ENCODE assay signal across 10 cellular contexts in the genomic region with DNA sequence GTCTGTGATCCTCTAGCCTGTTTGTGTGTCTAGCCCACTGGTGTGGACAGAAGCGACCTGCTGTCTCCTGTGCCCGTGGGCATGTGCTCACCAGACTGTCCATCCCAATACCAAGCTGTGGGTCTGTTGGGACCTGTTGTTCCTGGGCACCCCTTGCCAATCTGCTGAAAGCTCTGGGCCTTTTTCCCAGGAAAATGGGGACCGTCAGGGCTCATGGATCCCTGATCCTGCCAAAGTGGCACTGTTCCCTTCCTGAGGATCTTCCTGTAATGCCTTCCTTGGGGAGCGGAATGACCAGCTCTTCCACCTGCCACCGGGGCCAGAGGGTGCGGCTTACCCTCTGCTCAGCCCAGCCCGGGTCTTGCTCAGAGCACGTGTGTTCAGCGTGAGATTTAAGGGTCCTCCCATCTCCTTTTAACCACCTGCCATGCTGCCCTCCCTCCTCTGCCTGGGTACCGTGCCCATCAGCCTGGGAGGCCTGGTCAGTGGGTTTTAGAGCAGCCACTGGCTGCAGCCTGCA. TPM values are rescaled to one million over a fixed set of nuclear protein-coding genes. Genes with fewer than 3 reads are reported as not detected.
DNase-seq lines count a peak whose midpoint lies in the region; ATAC-seq and TF ChIP-seq lines count a peak whose summit lies in the region.
"Had no signal": no experiment of that assay in that cellular context is flagged by ENCODE, and none has a peak within 500 bp of the region (broad histone marks: within the 10 kb centered on the region; RNA-seq: fewer than 3 reads in every experiment).

No MANE protein-coding gene starts in this region.

- CTCF ChIA-PET in activated CD8-positive, alpha-beta T cell treated with anti-CD3 and anti-CD28 coated beads, Interleukin-2, amount 10 ng/mL, durations not matched to agents 7 days and 5 days (lab: Charles Lee) = interaction anchor here (1.0 to 1.8 kb wide), 5 partner anchors 10 to 133 kb away, joined by 3 to 11 read pairs (median 4); no protein-coding TSS in a partner anchor

- intact Hi-C loops in stomach (cut with DNase I; ENCODE audit: low total_unique reads) = no loop called here

- peak overlapping the region; percentile 88 for H3K27ac Mint-ChIP-seq in activated CD8-positive, alpha-beta T cell treated with anti-CD3 and anti-CD28 coated beads, Interleukin-2, amount 10 ng/mL, durations not matched to agents 7 days and 5 days
- H3K27ac Mint-ChIP-seq in glutamatergic neuron (ENCODE audit: unreplicated experiment) = peak overlapping the region; percentile 98
- H3K27ac Mint-ChIP-seq: activated B cell treated with CpG ODN at 0.5 μM for 24 hours had no signal

- POLR2A ChIA-PET in activated CD8-positive, alpha-beta T cell treated with anti-CD3 and anti-CD28 coated beads, Interleukin-2, amount 10 ng/mL, durations not matched to agents 7 days and 5 days (lab: Charles Lee) = interaction anchor here (0.9 to 1.6 kb wide), 6 partner anchors 23 to 417 kb away, joined by 3 to 8 read pairs (median 4); a partner anchor contains a TSS

- WGBS in stomach, 5 donors = 47 to 65% (median 64%) methylated on average over 9 to 10 of the region's 10 CpGs

- H3K9me3 ChIP-seq in stomach = no peaks in the 10 kb centered on the region
- H3K9me3 ChIP-seq: mucosa of descending colon had no signal

- peaks cover 43% of the 10 kb centered on the region for H3K4me1 Mint-ChIP-seq in activated CD8-positive, alpha-beta T cell treated with anti-CD3 and anti-CD28 coated beads, Interleukin-2, amount 10 ng/mL, durations not matched to agents 7 days and 5 days (ENCODE audit: low read depth)
- H3K4me1 Mint-ChIP-seq in glutamatergic neuron (ENCODE audit: low read depth, unreplicated experiment) = peaks cover 41% of the 10 kb centered on the region

- DNase-seq in NCI-H82 (lab: John Stamatoyannopoulos, UW) (peak; percentile 44), NCI-H82 treated with DMSO at 0.1 percent for 48 hours (lab: John Stamatoyannopoulos, UW; ENCODE audit: unreplicated experiment) (no peak), glutamatergic neuron (no peak), stomach (no peak), NK-92 (lab: John Stamatoyannopoulos, UW; ENCODE audit: unreplicated experiment) (no peak)
- DNase-seq in activated CD8-positive, alpha-beta T cell treated with anti-CD3 and anti-CD28 coated beads, Interleukin-2, amount 10 ng/mL, durations not matched to agents 7 days and 5 days = peak; percentile 28
- DNase-seq: activated B cell treated with CpG ODN at 0.5 μM for 24 hours had no signal

- peak overlapping the region in 4 of 5 donors; percentile 68 to 80 (median 78) for H3K27ac ChIP-seq in stomach

- peak overlapping the region; percentile 58 for H3K4me3 Mint-ChIP-seq in activated CD8-positive, alpha-beta T cell treated with anti-CD3 and anti-CD28 coated beads, Interleukin-2, amount 10 ng/mL, durations not matched to agents 7 days and 5 days
- H3K4me3 Mint-ChIP-seq in glutamatergic neuron (ENCODE audit: unreplicated experiment) = peak overlapping the region; percentile 88
- H3K4me3 Mint-ChIP-seq: activated B cell treated with CpG ODN at 0.5 μM for 24 hours had no signal

- H3K4me3 ChIP-seq in stomach = no peak overlapping the region
- H3K4me3 ChIP-seq: mucosa of descending colon had no signal

- no peak for TF ChIP-seq POLR2A in stomach (IDR thresholded peaks at IDR 0.05)

- H3K36me3 ChIP-seq in stomach = peaks cover 0 to 17% (median 3%) of the 10 kb centered on the region in 4 donors

- no peak for TF ChIP-seq EP300 in stomach (IDR thresholded peaks at IDR 0.05)

- ATAC-seq in activated CD8-positive, alpha-beta T cell treated with anti-CD3 and anti-CD28 coated beads, Interleukin-2, amount 10 ng/mL, durations not matched to agents 7 days and 5 days = peak; percentile 17
- ATAC-seq in HG02759 (IDR thresholded peaks at IDR 0.05; ENCODE audit: unreplicated experiment) (no peak), HG03442 (IDR thresholded peaks at IDR 0.05; ENCODE audit: unreplicated experiment) (no peak)

- H3K27me3 ChIP-seq in stomach = no peaks in the 10 kb centered on the region

- peaks cover 2% of the 10 kb centered on the region for H3K27me3 Mint-ChIP-seq in activated CD8-positive, alpha-beta T cell treated with anti-CD3 and anti-CD28 coated beads, Interleukin-2, amount 10 ng/mL, durations not matched to agents 7 days and 5 days (ENCODE audit: low read depth)
- H3K27me3 Mint-ChIP-seq in glutamatergic neuron (ENCODE audit: unreplicated experiment) = peaks cover 19% of the 10 kb centered on the region

- no peaks in the 10 kb centered on the region for H3K9me3 Mint-ChIP-seq in activated CD8-positive, alpha-beta T cell treated with anti-CD3 and anti-CD28 coated beads, Interleukin-2, amount 10 ng/mL, durations not matched to agents 7 days and 5 days (ENCODE audit: insufficient read depth)
- H3K9me3 Mint-ChIP-seq in glutamatergic neuron (ENCODE audit: unreplicated experiment) = peaks cover 22% of the 10 kb centered on the region
- H3K9me3 Mint-ChIP-seq: activated B cell treated with CpG ODN at 0.5 μM for 24 hours had no signal

- H3K4me1 ChIP-seq in stomach = peaks cover 52 to 92% (median 76%) of the 10 kb centered on the region in 4 donors

- no peaks in the 10 kb centered on the region for H3K36me3 Mint-ChIP-seq in activated CD8-positive, alpha-beta T cell treated with anti-CD3 and anti-CD28 coated beads, Interleukin-2, amount 10 ng/mL, durations not matched to agents 7 days and 5 days (ENCODE audit: low read depth)
- no peaks in the 10 kb centered on the region for H3K36me3 Mint-ChIP-seq in glutamatergic neuron (ENCODE audit: unreplicated experiment)

- no peak for TF ChIP-seq CTCF in glutamatergic neuron (IDR thresholded peaks at IDR 0.05; ENCODE audit: partially characterized antibody, unreplicated experiment)
- TF ChIP-seq CTCF in stomach (IDR thresholded peaks at IDR 0.05) = no peak

RNA-seq across cellular contexts. Expression of a gene that starts 59.3 kb away (rescaled TPM):
- 1 to 10 TPM; 5.0 to 5.8 TPM for total RNA-seq in activated CD8-positive, alpha-beta T cell treated with anti-CD3 and anti-CD28 coated beads, Interleukin-2, amount 10 ng/mL, durations not matched to agents 7 days and 5 days
- total RNA-seq in glutamatergic neuron (ENCODE audit: unreplicated experiment) = 252 TPM
- 100 to 1,000 TPM in 2 of 5 donors, 10 to 100 TPM in 3; 21.1 to 263 (median 96.9) TPM for total RNA-seq in stomach
- polyA plus RNA-seq in stomach = 10 to 100 TPM; 37.5 to 66.1 (median 46.6) TPM

Comparison
In these comparisons a context has a peak if more than half of its experiments do, and no peak if none do; other contexts are left out.
1. DNase-seq: peak in NCI-H82 (single experiment) and activated CD8-positive, alpha-beta T cell treated with anti-CD3 and anti-CD28 coated beads, Interleukin-2, amount 10 ng/mL, durations not matched to agents 7 days and 5 days (single experiment); none in NCI-H82 treated with DMSO at 0.1 percent for 48 hours (single experiment), glutamatergic neuron (single experiment), stomach (single experiment) and NK-92 (single experiment).